Comparison of ENCODE assay signal across 8 cellular contexts in the genomic region with DNA sequence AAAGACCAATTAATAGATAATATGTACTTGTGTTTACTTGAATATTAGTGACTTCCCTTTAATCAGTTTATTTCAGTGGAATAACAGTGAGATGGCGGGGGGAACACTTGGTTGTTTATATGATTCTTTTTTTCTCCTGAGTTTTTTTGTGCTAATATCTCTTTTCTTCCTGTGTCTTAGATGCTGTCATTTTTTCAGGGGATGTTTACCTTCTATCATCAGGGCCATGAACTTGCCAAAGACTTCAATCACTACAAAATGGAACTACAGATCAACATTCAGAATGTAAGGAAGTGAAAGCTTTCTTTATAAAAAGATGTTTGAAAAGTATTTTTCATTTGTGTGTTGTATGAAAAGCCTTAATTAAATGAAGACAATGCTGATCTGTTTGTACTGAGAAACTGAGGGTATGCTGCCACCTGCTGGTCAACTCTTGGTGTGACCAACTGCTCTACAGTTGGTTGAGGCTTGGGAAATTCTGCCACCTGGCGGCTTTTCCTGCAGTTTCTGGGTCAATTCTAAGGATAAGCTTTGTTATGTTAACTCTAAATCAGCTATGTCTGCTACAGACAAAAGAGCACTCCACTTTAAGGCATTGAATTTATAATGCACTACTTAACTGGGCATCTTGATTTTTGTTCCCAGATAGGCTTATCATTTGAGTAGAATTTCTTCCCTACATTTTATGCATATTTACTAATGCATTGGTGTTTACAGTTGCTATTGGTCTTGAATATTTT.
DNase-seq lines count a peak whose midpoint lies in the region; ATAC-seq lines count a peak whose summit lies in the region.

No MANE protein-coding gene starts in this region.

- ATAC-seq in GM19025 (IDR thresholded peaks at IDR 0.05; ENCODE audit: low read depth, unreplicated experiment) (peak; percentile 71), HG03280 (IDR thresholded peaks at IDR 0.05; ENCODE audit: unreplicated experiment) (peak; percentile 86)

- peak; percentile 84 to 88 for DNase-seq in AML-193 (lab: John Stamatoyannopoulos, UW)
- DNase-seq in NCI-H2227 treated with DMSO at 0.1 percent for 48 hours (lab: John Stamatoyannopoulos, UW) = peak; percentile 50
- DNase-seq in activated CD4-positive, CD25-positive, alpha-beta regulatory T cell treated with anti-CD3 and anti-CD28 coated beads, Interleukin-2, amount 50 U/mL, for 16 hours (ENCODE audit: low read depth, low spot score) = peak; percentile 89
- DNase-seq in cerebellum (ENCODE audit: low spot score) = peak; percentile 75
- peak; percentile 86 for DNase-seq in kidney tubule cell (ENCODE audit: low spot score)
- DNase-seq in stimulated activated CD4-positive, alpha-beta T cell treated with anti-CD3 and anti-CD28 coated beads, Interleukin-2, amount 100 ng/mL, for 24 hours = peak; percentile 95 to 96

Comparison
In these comparisons a context has a peak if more than half of its experiments do, and no peak if none do; other contexts are left out.
1. Peak in every context shown above with its lines: DNase-seq and ATAC-seq.